In the genomic region with DNA sequence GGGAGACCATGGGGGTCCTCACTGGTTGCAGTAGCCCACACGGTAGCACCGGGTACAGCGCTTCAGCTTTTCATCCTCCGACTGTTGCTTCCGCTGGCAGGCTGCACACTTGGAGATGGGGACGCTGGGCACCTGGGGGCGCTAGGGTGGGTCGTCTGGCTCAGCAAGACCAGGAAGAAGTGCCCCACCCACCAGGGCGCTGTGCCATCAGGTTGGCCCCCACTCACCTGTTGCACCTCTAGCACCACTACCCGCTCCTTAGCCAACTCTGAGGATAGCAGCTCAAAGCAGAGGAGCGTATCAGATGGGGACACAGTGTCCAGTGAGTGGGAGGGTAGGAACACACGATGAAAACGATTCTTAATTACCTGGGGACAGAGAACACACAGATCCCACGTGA, we compare ENCODE assay signal across 32 cellular contexts. TPM values are rescaled to one million over a fixed set of nuclear protein-coding genes. Genes with fewer than 3 reads are reported as not detected.
"Had no signal": no experiment of that assay in that cellular context is flagged by ENCODE, and none has a peak within 500 bp of the region (broad histone marks: within the 10 kb centered on the region; RNA-seq: fewer than 3 reads in every experiment).

No MANE protein-coding gene starts in this region.

- H3K4me3 ChIP-seq: ascending aorta, breast epithelium, cardiac muscle cell, colonic mucosa, esophagus squamous epithelium, gastroesophageal sphincter had no signal

- H3K27me3 Mint-ChIP-seq: activated CD4-positive, alpha-beta memory T cell treated with anti-CD3 and anti-CD28 coated beads, Interleukin-2, amount 10 ng/mL, durations not matched to agents 7 days and 5 days; activated CD4-positive, alpha-beta T cell treated with anti-CD3 and anti-CD28 coated beads, Interleukin-2, amount 10 ng/mL, durations not matched to agents 7 days and 5 days; activated naive CD4-positive, alpha-beta T cell treated with anti-CD3 and anti-CD28 coated beads, Interleukin-2, amount 10 ng/mL, durations not matched to agents 7 days and 5 days; activated naive CD8-positive, alpha-beta T cell treated with anti-CD3 and anti-CD28 coated beads, Interleukin-2, amount 10 ng/mL, durations not matched to agents 7 days and 5 days; activated T-cell treated with anti-CD3 and anti-CD28 coated beads, Interleukin-2, amount 50 U/mL, for 24 hours; T-cell had no signal

- H3K27ac ChIP-seq: ascending aorta, breast epithelium, cardiac muscle cell, colonic mucosa, epithelial cell of prostate, esophagus squamous epithelium, gastroesophageal sphincter had no signal

- FAIRE-seq: endometrium, endothelial cell of umbilical vein had no signal

- H3K9me3 Mint-ChIP-seq: activated CD4-positive, alpha-beta memory T cell treated with anti-CD3 and anti-CD28 coated beads, Interleukin-2, amount 10 ng/mL, durations not matched to agents 7 days and 5 days; activated CD4-positive, alpha-beta T cell treated with anti-CD3 and anti-CD28 coated beads, Interleukin-2, amount 10 ng/mL, durations not matched to agents 7 days and 5 days; activated naive CD4-positive, alpha-beta T cell treated with anti-CD3 and anti-CD28 coated beads, Interleukin-2, amount 10 ng/mL, durations not matched to agents 7 days and 5 days; activated naive CD4-positive, alpha-beta T cell treated with anti-CD3 and anti-CD28 coated beads, Interleukin-2, amount 50 U/mL, for 72 hours; activated naive CD8-positive, alpha-beta T cell treated with anti-CD3 and anti-CD28 coated beads, Interleukin-2, amount 10 ng/mL, durations not matched to agents 7 days and 5 days; activated T-cell treated with anti-CD3 and anti-CD28 coated beads, Interleukin-2, amount 50 U/mL, for 24 hours; activated T-cell treated with anti-CD3 and anti-CD28 coated beads, Interleukin-2, amount 50 U/mL, for 72 hours; brain; T-cell; T-helper 1 cell treated with Interleukin-12 subunit alpha and Interleukin-12 subunit beta and Interleukin-4 antibody, amounts not matched to agents 30 μg/mL and 1 μg/mL, for 36 hours; T-helper 2 cell treated with Interferon-gamma antibody and Interleukin-4, amounts not matched to agents 5 μg/mL and 100 μg/mL, for 36 hours had no signal

- H3K4me1 Mint-ChIP-seq: activated CD4-positive, alpha-beta memory T cell treated with anti-CD3 and anti-CD28 coated beads, Interleukin-2, amount 10 ng/mL, durations not matched to agents 7 days and 5 days; activated CD4-positive, alpha-beta T cell treated with anti-CD3 and anti-CD28 coated beads, Interleukin-2, amount 10 ng/mL, durations not matched to agents 7 days and 5 days; activated naive CD4-positive, alpha-beta T cell treated with anti-CD3 and anti-CD28 coated beads, Interleukin-2, amount 10 ng/mL, durations not matched to agents 7 days and 5 days; activated naive CD8-positive, alpha-beta T cell treated with anti-CD3 and anti-CD28 coated beads, Interleukin-2, amount 10 ng/mL, durations not matched to agents 7 days and 5 days; brain had no signal

- DNase-seq: activated CD4-positive, alpha-beta memory T cell treated with anti-CD3 and anti-CD28 coated beads, Interleukin-2, amount 10 ng/mL, durations not matched to agents 7 days and 5 days; activated CD4-positive, alpha-beta T cell treated with anti-CD3 and anti-CD28 coated beads for 1 hour; activated CD4-positive, alpha-beta T cell treated with anti-CD3 and anti-CD28 coated beads for 4 hours; activated CD4-positive, alpha-beta T cell treated with anti-CD3 and anti-CD28 coated beads, Interleukin-2, amount 10 ng/mL, durations not matched to agents 7 days and 5 days; activated CD4-positive, alpha-beta T cell treated with anti-CD3 and anti-CD28 coated beads, Interleukin-2, amount 50 U/mL, for 4 hours; activated CD8-positive, alpha-beta memory T cell treated with anti-CD3 and anti-CD28 coated beads, Interleukin-2, amount 50 U/mL, for 48 hours; activated gamma-delta T cell; activated naive CD4-positive, alpha-beta T cell; activated naive CD4-positive, alpha-beta T cell treated with anti-CD3 and anti-CD28 coated beads, Interleukin-2, amount 10 ng/mL, durations not matched to agents 7 days and 5 days; activated naive CD8-positive, alpha-beta T cell treated with anti-CD3 and anti-CD28 coated beads, Interleukin-2, amount 10 ng/mL, durations not matched to agents 7 days and 5 days; activated T-cell treated with anti-CD3 and anti-CD28 coated beads for 4 hours; activated T-cell treated with anti-CD3 and anti-CD28 coated beads, Interleukin-2, amount 50 U/mL, for 24 hours; activated T-cell treated with anti-CD3 and anti-CD28 coated beads, Interleukin-2, amount 50 U/mL, for 72 hours; central memory CD4-positive, alpha-beta T cell; cerebellar nuclear complex; colonic mucosa; effector CD8-positive, alpha-beta T cell; esophagus squamous epithelium; foreskin melanocyte; T-cell; T1000 had no signal

- H3K27me3 ChIP-seq: ascending aorta, breast epithelium, cardiac muscle cell, colonic mucosa, esophagus squamous epithelium, gastroesophageal sphincter had no signal

- H3K9me3 ChIP-seq: ascending aorta, breast epithelium, colonic mucosa, esophagus squamous epithelium, gastroesophageal sphincter had no signal

- H3K27ac Mint-ChIP-seq: activated CD4-positive, alpha-beta memory T cell treated with anti-CD3 and anti-CD28 coated beads, Interleukin-2, amount 10 ng/mL, durations not matched to agents 7 days and 5 days; activated CD4-positive, alpha-beta T cell treated with anti-CD3 and anti-CD28 coated beads, Interleukin-2, amount 10 ng/mL, durations not matched to agents 7 days and 5 days; activated naive CD4-positive, alpha-beta T cell treated with anti-CD3 and anti-CD28 coated beads, Interleukin-2, amount 10 ng/mL, durations not matched to agents 7 days and 5 days; activated naive CD8-positive, alpha-beta T cell treated with anti-CD3 and anti-CD28 coated beads, Interleukin-2, amount 10 ng/mL, durations not matched to agents 7 days and 5 days; activated T-cell treated with anti-CD3 and anti-CD28 coated beads, Interleukin-2, amount 50 U/mL, for 72 hours; T-cell; T-helper 1 cell treated with Interleukin-12 subunit alpha and Interleukin-12 subunit beta and Interleukin-4 antibody, amounts not matched to agents 30 μg/mL and 1 μg/mL, for 36 hours; T-helper 2 cell treated with Interferon-gamma antibody and Interleukin-4, amounts not matched to agents 5 μg/mL and 100 μg/mL, for 36 hours had no signal

- H3K4me1 ChIP-seq: ascending aorta, breast epithelium, colonic mucosa, esophagus squamous epithelium had no signal

- ATAC-seq: activated naive CD4-positive, alpha-beta T cell treated with anti-CD3 and anti-CD28 coated beads, Interleukin-2, amount 50 U/mL, for 72 hours; activated T-cell treated with anti-CD3 and anti-CD28 coated beads, Interleukin-2, amount 50 U/mL, for 72 hours; gastroesophageal sphincter; T-cell had no signal

- H3K4me3 Mint-ChIP-seq: activated CD4-positive, alpha-beta memory T cell treated with anti-CD3 and anti-CD28 coated beads, Interleukin-2, amount 10 ng/mL, durations not matched to agents 7 days and 5 days; activated CD4-positive, alpha-beta T cell treated with anti-CD3 and anti-CD28 coated beads, Interleukin-2, amount 10 ng/mL, durations not matched to agents 7 days and 5 days; activated naive CD4-positive, alpha-beta T cell treated with anti-CD3 and anti-CD28 coated beads, Interleukin-2, amount 10 ng/mL, durations not matched to agents 7 days and 5 days; activated naive CD8-positive, alpha-beta T cell treated with anti-CD3 and anti-CD28 coated beads, Interleukin-2, amount 10 ng/mL, durations not matched to agents 7 days and 5 days; activated T-cell treated with anti-CD3 and anti-CD28 coated beads, Interleukin-2, amount 50 U/mL, for 24 hours; activated T-cell treated with anti-CD3 and anti-CD28 coated beads, Interleukin-2, amount 50 U/mL, for 72 hours; brain; T-cell; T-helper 1 cell treated with Interleukin-12 subunit alpha and Interleukin-12 subunit beta and Interleukin-4 antibody, amounts not matched to agents 30 μg/mL and 1 μg/mL, for 36 hours; T-helper 2 cell treated with Interferon-gamma antibody and Interleukin-4, amounts not matched to agents 5 μg/mL and 100 μg/mL, for 36 hours had no signal

RNA-seq across cellular contexts. Expression of gene LAMB2, which starts 20.6 kb away (rescaled TPM):
- total RNA-seq: activated CD4-positive, alpha-beta memory T cell treated with anti-CD3 and anti-CD28 coated beads, Interleukin-2, amount 10 ng/mL, durations not matched to agents 7 days and 5 days; activated CD4-positive, alpha-beta T cell treated with anti-CD3 and anti-CD28 coated beads, Interleukin-2, amount 10 ng/mL, durations not matched to agents 7 days and 5 days had no signal
